In genomic region chr5:172603425-172603824, GRCh38 we compare ENCODE assay signal across 14 cellular contexts. TPM values are rescaled to one million over a fixed set of nuclear protein-coding genes. Genes with fewer than 3 reads are reported as not detected.
DNase-seq lines count a peak whose midpoint lies in the region; ATAC-seq and TF ChIP-seq lines count a peak whose summit lies in the region.
"Had no signal": no experiment of that assay in that cellular context is flagged by ENCODE, and none has a peak within 500 bp of the region (broad histone marks: within the 10 kb centered on the region; RNA-seq: fewer than 3 reads in every experiment).

No MANE protein-coding gene starts in this region.

- H3K27me3 Mint-ChIP-seq in WTC11 (ENCODE audit: low read depth): peaks cover 5% of the 10 kb centered on the region; the same call in 1 of the 2 replicates

- peaks cover 5% of the 10 kb centered on the region for H3K4me1 ChIP-seq in fibroblast of lung (ENCODE audit: control insufficient read depth, extremely low read depth, insufficient read depth, low read length)
- no peaks in the 10 kb centered on the region for H3K4me1 ChIP-seq in mucosa of rectum (ENCODE audit: control insufficient read depth in 2 of 2, insufficient read depth in 2 of 2, low read length in 2 of 2)

- H3K9me3 Mint-ChIP-seq in WTC11: peaks cover 12% of the 10 kb centered on the region; the same call in 1 of the 2 replicates

- H3K4me1 Mint-ChIP-seq in WTC11: peaks cover 28% of the 10 kb centered on the region

- no peaks in the 10 kb centered on the region for H4K20me1 ChIP-seq in fibroblast of lung (ENCODE audit: control insufficient read depth, extremely low read depth, insufficient read depth, low read length)

- H3K27me3 ChIP-seq in fibroblast of lung (ENCODE audit: control insufficient read depth, insufficient read depth, low read length) (peaks cover 2% of the 10 kb centered on the region), mucosa of rectum (ENCODE audit: control insufficient read depth in 2 of 2, insufficient read depth in 2 of 2, low read length in 2 of 2) (no peaks in the 10 kb centered on the region)

- no peak overlapping the region for H3K27ac Mint-ChIP-seq in WTC11
- H3K27ac Mint-ChIP-seq: activated naive CD4-positive, alpha-beta T cell treated with anti-CD3 and anti-CD28 coated beads, Interleukin-2, amount 50 U/mL, for 72 hours had no signal

- peak; percentile 41; the same call in 1 of the 2 replicates for ATAC-seq in WTC11
- ATAC-seq: activated naive CD4-positive, alpha-beta T cell treated with anti-CD3 and anti-CD28 coated beads, Interleukin-2, amount 50 U/mL, for 72 hours had no signal

- TF ChIP-seq CTCF in WTC11 (IDR thresholded peaks at IDR 0.05): no peak
- no peak for TF ChIP-seq CTCF in fibroblast of lung (conservative IDR thresholded peaks at IDR 0.05 in 1 of 2, IDR thresholded peaks at IDR 0.05 in 1 of 2; ENCODE audit: low read depth in 1 of 2, low read length in 2 of 2)
- no peak for TF ChIP-seq CTCF in GM10266 (IDR thresholded peaks at IDR 0.05; ENCODE audit: control insufficient read depth, insufficient read depth, low read depth, missing control alignments)

- POLR2A ChIA-PET in WTC11 (lab: Charles Lee): interaction anchor here (0.6 kb wide), 1 partner anchor 595 kb away, joined by 5 read pairs; no protein-coding TSS in a partner anchor

- H3K36me3 ChIP-seq in fibroblast of lung (ENCODE audit: control insufficient read depth, insufficient read depth, low read length): no peaks in the 10 kb centered on the region
- no peaks in the 10 kb centered on the region for H3K36me3 ChIP-seq in mucosa of rectum (ENCODE audit: control insufficient read depth in 2 of 2, insufficient read depth in 2 of 2, low read length in 2 of 2)

- CTCF ChIA-PET in WTC11 (lab: Charles Lee): interaction anchor here (1.1 kb wide), 1 partner anchor 9 kb away, joined by 3 read pairs; no protein-coding TSS in a partner anchor

- H3K4me2 ChIP-seq in fibroblast of lung (ENCODE audit: extremely low read depth, insufficient read depth, low read length): peak overlapping the region; percentile 82

- H3K9ac ChIP-seq in fibroblast of lung (ENCODE audit: insufficient read depth, low read length) (no peak overlapping the region), mucosa of rectum (ENCODE audit: low read depth in 1 of 2, low read length in 2 of 2) (no peak overlapping the region)

- peak overlapping the region; percentile 70 for H2AFZ ChIP-seq in fibroblast of lung (ENCODE audit: low read length)

- H3K27ac ChIP-seq in fibroblast of lung (ENCODE audit: insufficient read depth, low read length) (peak overlapping the region; percentile 0), mucosa of rectum (ENCODE audit: low read depth in 2 of 2, low read length in 2 of 2) (peak overlapping the region; percentile 67 to 81), temporal lobe (ENCODE audit: low read depth, low read length) (peak overlapping the region; percentile 36)
- H3K27ac ChIP-seq: epithelial cell of prostate, SK-N-MC had no signal

- H3K79me2 ChIP-seq in fibroblast of lung (ENCODE audit: control insufficient read depth, insufficient read depth, low read length): no peaks in the 10 kb centered on the region

- no peaks in the 10 kb centered on the region for H3K9me3 ChIP-seq in fibroblast of lung (ENCODE audit: control insufficient read depth, insufficient read depth, low read depth, low read length)
- H3K9me3 ChIP-seq in mucosa of rectum (ENCODE audit: control insufficient read depth in 2 of 2, low read length in 2 of 2): no peaks in the 10 kb centered on the region

- H3K4me3 ChIP-seq in fibroblast of lung (replicated peaks in 1 of 4; ENCODE audit: control extremely low read depth in 1 of 4, insufficient read depth in 1 of 4, low read depth in 3 of 4, low read length in 4 of 4) (no peak overlapping the region), mucosa of rectum (ENCODE audit: low read length in 2 of 2) (no peak overlapping the region)
- H3K4me3 ChIP-seq: SK-N-MC had no signal

- DNase-seq in WTC11 (ENCODE audit: low spot score) (no peak), fibroblast of lung (ENCODE audit: low read depth in 2 of 2) (peak; percentile 24 to 49), RKO (ENCODE audit: low spot score) (no peak), NOMO-1 (lab: John Stamatoyannopoulos, UW; ENCODE audit: unreplicated experiment in 2 of 2) (no peak), GM10266 (ENCODE audit: extremely low spot score) (no peak)
- DNase-seq in activated CD4-positive, CD25-positive, alpha-beta regulatory T cell (lab: John Stamatoyannopoulos, UW): no peak
- DNase-seq: activated CD4-positive, alpha-beta T cell treated with anti-CD3 and anti-CD28 coated beads, Interleukin-2, amount 50 U/mL, for 1 hour; NCI-H446; stimulated activated CD4-positive, alpha-beta T cell treated with anti-CD3 and anti-CD28 coated beads, Interleukin-2, amount 100 ng/mL, for 24 hours had no signal

- no peak overlapping the region for H3K4me3 Mint-ChIP-seq in WTC11

- H3K36me3 Mint-ChIP-seq in WTC11: peaks cover 3% of the 10 kb centered on the region; the same call in 1 of the 2 replicates
- H3K36me3 Mint-ChIP-seq: activated naive CD4-positive, alpha-beta T cell treated with anti-CD3 and anti-CD28 coated beads, Interleukin-2, amount 50 U/mL, for 72 hours had no signal

TF ChIP-seq in WTC11, 78 proteins besides CTCF, POLR2A, EP300 and RAD21:
- TF ChIP-seq GRHL2 (CRISPR knock-in tag; IDR thresholded peaks at IDR 0.05; ENCODE audit: insufficient replicate concordance, severe bottlenecking) (no peak), OVOL2 (CRISPR knock-in tag; IDR thresholded peaks at IDR 0.05; ENCODE audit: borderline replicate concordance) (no peak), GTF2I (CRISPR knock-in tag; conservative IDR thresholded peaks at IDR 0.05) (no peak), CREM (CRISPR knock-in tag; IDR thresholded peaks at IDR 0.05) (no peak), HMGA2 (CRISPR knock-in tag; IDR thresholded peaks at IDR 0.05) (no peak), ZNF281 (CRISPR knock-in tag; IDR thresholded peaks at IDR 0.05) (no peak), TEAD1 (CRISPR knock-in tag; IDR thresholded peaks at IDR 0.05) (no peak)

RNA-seq across cellular contexts. Expression of gene NEURL1B, which starts 37.6 kb away (rescaled TPM):
- 6.1 to 9.8 TPM (median 6.6 TPM) in 3 replicates for total RNA-seq in WTC11 (2021)
- 2.6 and 6.1 TPM in 2 replicates for total RNA-seq in fibroblast of lung
- polyA plus RNA-seq in fibroblast of lung: 5.0 and 5.5 TPM in 2 replicates
- 6.6 and 6.8 TPM in 2 replicates for polyA plus RNA-seq in fibroblast of lung (2012)
- 8.7 and 9.3 TPM in 2 replicates for polyA minus RNA-seq in fibroblast of lung (ENCODE audit: low replicate concordance)
- 18.2 TPM for total RNA-seq in temporal lobe

Comparison
In these comparisons a context has a peak if more than half of its experiments do, and no peak if none do; other contexts are left out.
1. DNase-seq: peak in fibroblast of lung (2 of 2); none in WTC11 (single experiment), RKO (single experiment), NOMO-1 (0 of 2), activated CD4-positive, CD25-positive, alpha-beta regulatory T cell (0 of 4) and GM10266 (single experiment).
2. H3K27ac ChIP-seq: peak in every context shown above with its lines; median percentile 74 in mucosa of rectum; 36 in temporal lobe; 0 in fibroblast of lung.